In genomic region chr14:49861581-49861922, GRCh38 we compare ENCODE assay signal across 8 cellular contexts. TPM values are rescaled to one million over a fixed set of nuclear protein-coding genes. Genes with fewer than 3 reads are reported as not detected.
DNase-seq lines count a peak whose midpoint lies in the region; ATAC-seq and TF ChIP-seq lines count a peak whose summit lies in the region.

No MANE protein-coding gene starts in this region.

- H3K4me1 ChIP-seq in Peyer's patch, result peaks cover 0 to 9% (median 4%) of the 10 kb centered on the region in 4 donors
- H3K4me1 ChIP-seq in foreskin keratinocyte, result peaks cover 4% of the 10 kb centered on the region
- H3K4me1 ChIP-seq in neuron (ENCODE audit: insufficient read depth, low read length), result peaks cover 15% of the 10 kb centered on the region
- peaks cover 14 to 28% of the 10 kb centered on the region in 2 donors for H3K4me1 ChIP-seq in thoracic aorta (ENCODE audit: control insufficient read depth in 1 of 2, low read depth in 2 of 2)

- no peak for TF ChIP-seq POLR2A in Peyer's patch (IDR thresholded peaks at IDR 0.05)

- no peak overlapping the region for H3K27ac Mint-ChIP-seq in activated T-helper 17 cell treated with anti-CD3 and anti-CD28 coated beads, Interleukin-2, amount 50 U/mL, for 72 hours

- peak overlapping the region; percentile 41 to 70 (median 58) for H3K4me3 ChIP-seq in Peyer's patch
- peak overlapping the region; percentile 80 for H3K4me3 ChIP-seq in neuron (ENCODE audit: low read length)
- peak overlapping the region; percentile 78 for H3K4me3 ChIP-seq in thoracic aorta

- H3K36me3 ChIP-seq in Peyer's patch (no peaks in the 10 kb centered on the region), neuron (ENCODE audit: insufficient read depth, low read length) (no peaks in the 10 kb centered on the region), thoracic aorta (no peaks in the 10 kb centered on the region)

- H3K27me3 ChIP-seq in Peyer's patch, result no peaks in the 10 kb centered on the region
- no peaks in the 10 kb centered on the region for H3K27me3 ChIP-seq in foreskin keratinocyte
- no peaks in the 10 kb centered on the region for H3K27me3 ChIP-seq in neuron (ENCODE audit: insufficient read depth, low read length)
- no peaks in the 10 kb centered on the region for H3K27me3 ChIP-seq in thoracic aorta (replicated peaks; ENCODE audit: insufficient read depth)

- no peaks in the 10 kb centered on the region for H3K9me3 Mint-ChIP-seq in activated T-helper 17 cell treated with anti-CD3 and anti-CD28 coated beads, Interleukin-2, amount 50 U/mL, for 72 hours

- H3K4me3 Mint-ChIP-seq in activated T-helper 17 cell treated with anti-CD3 and anti-CD28 coated beads, Interleukin-2, amount 50 U/mL, for 72 hours, result no peak overlapping the region

- H3K4me1 Mint-ChIP-seq in activated T-helper 17 cell treated with anti-CD3 and anti-CD28 coated beads, Interleukin-2, amount 50 U/mL, for 72 hours, result peaks cover 11% of the 10 kb centered on the region

- H3K36me3 Mint-ChIP-seq in activated T-helper 17 cell treated with anti-CD3 and anti-CD28 coated beads, Interleukin-2, amount 50 U/mL, for 72 hours (ENCODE audit: low read depth), result no peaks in the 10 kb centered on the region

- H2AFZ ChIP-seq in neuron (ENCODE audit: low read depth, low read length), result peak overlapping the region; percentile 80

- TF ChIP-seq CTCF in Peyer's patch (IDR thresholded peaks at IDR 0.05), result no peak
- no peak for TF ChIP-seq CTCF in foreskin keratinocyte (conservative IDR thresholded peaks at IDR 0.05)
- no peak for TF ChIP-seq CTCF in thoracic aorta (IDR thresholded peaks at IDR 0.05)

- DNase-seq in GM03348 (ENCODE audit: low spot score) (peak; percentile 67), Peyer's patch (peak; percentile 69 to 84 (median 71)), foreskin keratinocyte (peak; percentile 57 to 75), thoracic aorta (ENCODE audit: low spot score) (peak; percentile 13)

- H3K27ac ChIP-seq in Peyer's patch (peak overlapping the region; percentile 93 to 99 (median 96)), foreskin keratinocyte (peak overlapping the region; percentile 75), thoracic aorta (peak overlapping the region; percentile 97 to 99)

- peak; percentile 16 for ATAC-seq in HG03159 (IDR thresholded peaks at IDR 0.05; ENCODE audit: unreplicated experiment)
- peak; percentile 1 for ATAC-seq in activated T-helper 17 cell treated with anti-CD3 and anti-CD28 coated beads, Interleukin-2, amount 50 U/mL, for 72 hours (replicated peaks)
- ATAC-seq in foreskin keratinocyte, result no peak
- peak; percentile 33 for ATAC-seq in thoracic aorta (ENCODE audit: insufficient number of reproducible peaks, low FRiP score, low read depth)
- no peak for ATAC-seq in GM21529 (IDR thresholded peaks at IDR 0.05; ENCODE audit: unreplicated experiment)

- H3K9me3 ChIP-seq in Peyer's patch, result no peaks in the 10 kb centered on the region
- no peaks in the 10 kb centered on the region for H3K9me3 ChIP-seq in neuron (ENCODE audit: low read length)
- no peaks in the 10 kb centered on the region for H3K9me3 ChIP-seq in thoracic aorta

- no peaks in the 10 kb centered on the region for H3K27me3 Mint-ChIP-seq in activated T-helper 17 cell treated with anti-CD3 and anti-CD28 coated beads, Interleukin-2, amount 50 U/mL, for 72 hours

RNA-seq across cellular contexts. Expression of gene NEMF, which starts 9.0 kb away (rescaled TPM):
- total RNA-seq in Peyer's patch (100 to 1,000 TPM; 114 to 413 (median 145) TPM), foreskin keratinocyte (38.3 and 46.7 TPM in 2 replicates), thoracic aorta (100 to 1,000 TPM in 1 of 2 donors, 10 to 100 TPM in 1; 49.5 to 126 TPM)
- 10 to 100 TPM; 79.9 to 86.6 TPM for total RNA-seq in activated T-helper 17 cell treated with anti-CD3 and anti-CD28 coated beads, Interleukin-2, amount 50 U/mL, for 72 hours
- polyA plus RNA-seq in foreskin keratinocyte, result 14.1 and 16.8 TPM in 2 replicates

RNA-seq across cellular contexts. Expression of gene ARF6, which starts 31.3 kb away (rescaled TPM):
- total RNA-seq in Peyer's patch, result 10 to 100 TPM; 47.0 to 92.5 (median 68.5) TPM
- 100 to 1,000 TPM; 161 to 163 TPM for total RNA-seq in activated T-helper 17 cell treated with anti-CD3 and anti-CD28 coated beads, Interleukin-2, amount 50 U/mL, for 72 hours
- total RNA-seq in foreskin keratinocyte, result 103 and 110 TPM in 2 replicates
- 60.3 and 66.0 TPM in 2 replicates for polyA plus RNA-seq in foreskin keratinocyte
- total RNA-seq in thoracic aorta, result 10 to 100 TPM; 33.7 to 67.2 TPM

Comparison
In these comparisons a context has a peak if more than half of its experiments do, and no peak if none do; other contexts are left out.
1. DNase-seq: peak in every context shown above with its lines; median percentile 71 in Peyer's patch; 67 in GM03348; 66 in foreskin keratinocyte; 13 in thoracic aorta.
2. ATAC-seq: peak in HG03159 (single experiment), activated T-helper 17 cell treated with anti-CD3 and anti-CD28 coated beads, Interleukin-2, amount 50 U/mL, for 72 hours (single experiment) and thoracic aorta (single experiment); none in foreskin keratinocyte (single experiment) and GM21529 (single experiment).
3. Peak in every context shown above with its lines, with median percentiles within 50 percentile points of each other: H3K27ac ChIP-seq and H3K4me3 ChIP-seq.